ENCODE assay signal across 25 cellular contexts in genomic region chr9:99870126-99870525, GRCh38. TPM values are rescaled to one million over a fixed set of nuclear protein-coding genes. Genes with fewer than 3 reads are reported as not detected.
A peak's percentile ranks its signal among the peaks of the same experiment; 100 is the strongest.
DNase-seq lines count a peak whose midpoint lies in the region; ATAC-seq and TF ChIP-seq lines count a peak whose summit lies in the region.
"Had no signal": no experiment of that assay in that cellular context is flagged by ENCODE, and none has a peak within 500 bp of the region (broad histone marks: within the 10 kb centered on the region; RNA-seq: fewer than 3 reads in every experiment).

No MANE protein-coding gene starts in this region.

- TF ChIP-seq CTCF in astrocyte of the spinal cord (IDR thresholded peaks at IDR 0.05; ENCODE audit: low read depth, low read length) (no peak), osteocyte (IDR thresholded peaks at IDR 0.05) (no peak)

- no peaks in the 10 kb centered on the region for H3K9me3 Mint-ChIP-seq in osteocyte (ENCODE audit: unreplicated experiment)
- H3K9me3 Mint-ChIP-seq: activated naive CD8-positive, alpha-beta T cell treated with anti-CD3 and anti-CD28 coated beads for 36 hours; nephron had no signal

- H3K36me3 Mint-ChIP-seq in osteocyte (ENCODE audit: unreplicated experiment) = no peaks in the 10 kb centered on the region

- in situ Hi-C loops in astrocyte of the spinal cord (cut with HindIII; ENCODE audit: low sequenced_read_pairs) = no loop called here

- no peaks in the 10 kb centered on the region for H3K9me3 ChIP-seq in neuron (ENCODE audit: low read length)
- H3K9me3 ChIP-seq: ascending aorta, pancreas, transverse colon had no signal

- H3K4me1 ChIP-seq in neuron (ENCODE audit: insufficient read depth, low read length) = no peaks in the 10 kb centered on the region
- H3K4me1 ChIP-seq: ascending aorta, pancreas, transverse colon had no signal

- H3K36me3 ChIP-seq in neuron (ENCODE audit: insufficient read depth, low read length) = no peaks in the 10 kb centered on the region
- H3K36me3 ChIP-seq: ascending aorta, pancreas, transverse colon had no signal

- H3K27me3 ChIP-seq in neuron (ENCODE audit: insufficient read depth, low read length) = no peaks in the 10 kb centered on the region
- H3K27me3 ChIP-seq: ascending aorta, pancreas, transverse colon had no signal

- H2AFZ ChIP-seq in neuron (ENCODE audit: low read depth, low read length) = peak overlapping the region; percentile 21

- peaks cover 12% of the 10 kb centered on the region for H3K27me3 Mint-ChIP-seq in osteocyte (ENCODE audit: unreplicated experiment)

- H3K4me3 Mint-ChIP-seq in osteocyte (ENCODE audit: unreplicated experiment) = no peak overlapping the region
- H3K4me3 Mint-ChIP-seq: activated naive CD8-positive, alpha-beta T cell treated with anti-CD3 and anti-CD28 coated beads for 36 hours; nephron; T-helper 1 cell treated with Interleukin-12 subunit alpha and Interleukin-12 subunit beta and Interleukin-4 antibody, amounts not matched to agents 30 μg/mL and 1 μg/mL, for 36 hours had no signal

- no peak overlapping the region for H3K27ac Mint-ChIP-seq in osteocyte (ENCODE audit: unreplicated experiment)
- H3K27ac Mint-ChIP-seq: activated naive CD8-positive, alpha-beta T cell treated with anti-CD3 and anti-CD28 coated beads for 36 hours; nephron; T-helper 1 cell treated with Interleukin-12 subunit alpha and Interleukin-12 subunit beta and Interleukin-4 antibody, amounts not matched to agents 30 μg/mL and 1 μg/mL, for 36 hours had no signal

- DNase-seq in AG20443 (ENCODE audit: low spot score) (peak; percentile 53), HS-27A (ENCODE audit: low read depth) (peak; percentile 8), astrocyte of the spinal cord (ENCODE audit: low read depth, low spot score) (peak; percentile 13), DMS114 treated with DMSO at 0.1 percent for 48 hours (lab: John Stamatoyannopoulos, UW; ENCODE audit: unreplicated experiment) (no peak), SHP77 (lab: John Stamatoyannopoulos, UW) (no peak), osteocyte (ENCODE audit: extremely low spot score, unreplicated experiment) (no peak)
- DNase-seq: activated CD4-positive, alpha-beta T cell treated with anti-CD3 and anti-CD28 coated beads for 4 hours; activated effector memory CD4-positive, alpha-beta T cell treated with anti-CD3 and anti-CD28 coated beads, Interleukin-2, amount 50 U/mL, for 16 hours; activated naive CD8-positive, alpha-beta T cell treated with anti-CD3 and anti-CD28 coated beads for 36 hours; activated T-cell treated with anti-CD3 and anti-CD28 coated beads for 4 hours; NCI-H1436; NCI-H2081 treated with DMSO at 0.1 percent for 48 hours; NCI-H345; pancreas; RPMI8226; stimulated activated CD4-positive, alpha-beta T cell treated with anti-CD3 and anti-CD28 coated beads, Interleukin-2, amount 100 ng/mL, for 24 hours; transverse colon had no signal

- peaks cover 1% of the 10 kb centered on the region for H3K4me1 Mint-ChIP-seq in osteocyte (ENCODE audit: unreplicated experiment)

- H3K4me3 ChIP-seq in astrocyte of the spinal cord (ENCODE audit: low read depth, low read length) (no peak overlapping the region), neuron (ENCODE audit: low read length) (no peak overlapping the region)
- H3K4me3 ChIP-seq: ascending aorta, K562, lung, pancreas, smooth muscle cell, transverse colon had no signal

- ATAC-seq in GM18861 (IDR thresholded peaks at IDR 0.05; ENCODE audit: unreplicated experiment) = no peak
- ATAC-seq: K562, pancreas had no signal

RNA-seq across cellular contexts. Expression of gene STX17, which starts 36.3 kb away (rescaled TPM):
- 26.7 and 29.0 TPM in 2 replicates for total RNA-seq in osteocyte

RNA-seq across cellular contexts. Expression of gene NR4A3, which starts 48.4 kb away (rescaled TPM):
- total RNA-seq in osteocyte = 2.4 and 3.2 TPM in 2 replicates

Comparison
In these comparisons a context has a peak if more than half of its experiments do, and no peak if none do; other contexts are left out.
1. DNase-seq: peak in AG20443 (single experiment), HS-27A (single experiment) and astrocyte of the spinal cord (single experiment); none in DMS114 treated with DMSO at 0.1 percent for 48 hours (single experiment), SHP77 (0 of 2) and osteocyte (single experiment).